10 cellular contexts compared by ENCODE assay signal in the genomic region with DNA sequence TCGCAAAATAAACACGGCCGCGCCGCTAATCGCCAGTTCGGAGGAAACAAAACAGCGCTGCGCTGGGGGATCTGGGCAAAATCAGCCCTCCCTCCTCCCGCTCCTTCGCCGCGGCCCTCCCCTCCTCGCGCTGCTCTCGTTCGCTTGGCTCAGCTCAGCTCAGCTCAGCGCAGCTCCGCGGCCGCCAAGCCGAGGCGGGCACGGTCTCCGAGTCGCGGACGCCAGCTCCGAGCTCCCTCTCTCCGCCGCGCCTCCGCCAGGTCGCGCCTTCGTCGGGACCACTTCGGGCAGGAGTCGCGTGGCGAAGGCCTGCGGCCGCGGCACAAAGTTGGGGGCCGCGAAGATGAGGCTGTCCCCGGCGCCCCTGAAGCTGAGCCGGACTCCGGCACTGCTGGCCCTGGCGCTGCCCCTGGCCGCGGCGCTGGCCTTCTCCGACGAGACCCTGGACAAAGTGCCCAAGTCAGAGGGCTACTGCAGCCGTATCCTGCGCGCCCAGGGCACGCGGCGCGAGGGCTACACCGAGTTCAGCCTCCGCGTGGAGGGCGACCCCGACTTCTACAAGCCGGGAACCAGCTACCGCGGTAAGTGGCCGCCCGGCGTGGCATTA. TPM values are rescaled to one million over a fixed set of nuclear protein-coding genes. Genes with fewer than 3 reads are reported as not detected.
DNase-seq lines count a peak whose midpoint lies in the region; ATAC-seq and FAIRE-seq lines count a peak whose summit lies in the region.
"Had no signal": no experiment of that assay in that cellular context is flagged by ENCODE, and none has a peak within 500 bp of the region (broad histone marks: within the 10 kb centered on the region; RNA-seq: fewer than 3 reads in every experiment).

A gene (plus strand): TSS at position 162 of the 607 bp plus-strand sequence. CDS start 182 bp downstream, at position 344.

- FAIRE-seq in urothelium cell line (lab: Jason Lieb, UNC), result no peak

- H3K9me3 Mint-ChIP-seq in activated naive CD4-positive, alpha-beta T cell treated with anti-CD3 and anti-CD28 coated beads, Interleukin-2, amount 50 U/mL, for 72 hours, result no peaks in the 10 kb centered on the region

- H3K27ac Mint-ChIP-seq in activated naive CD4-positive, alpha-beta T cell treated with anti-CD3 and anti-CD28 coated beads, Interleukin-2, amount 50 U/mL, for 72 hours, result no peak within 1 kb of the TSS

- in situ Hi-C loops in KBM-7 (cut with MboI; ENCODE audit: low pct_unique_long_range_greater_than_20kb, low sequenced_read_pairs), result loop anchor here (25.0 kb wide), 1 partner anchor 275 kb away; no protein-coding TSS in a partner anchor

- DNase-seq in activated gamma-delta T cell treated with Interleukin-2 at 50 U/mL for 16 hours (peak; percentile 47), activated gamma-delta T cell (lab: John Stamatoyannopoulos, UW) (no peak), left ventricle myocardium superior (peak; percentile 62), renal cortical epithelial cell (ENCODE audit: low read depth) (peak; percentile 30), KBM-7 (no peak), 8988T (no peak), urothelium cell line (ENCODE audit: low spot score) (no peak)
- peak in 1 of 2 donors; percentile 52 for DNase-seq in activated naive CD4-positive, alpha-beta T cell treated with anti-CD3 and anti-CD28 coated beads, Interleukin-2, amount 50 U/mL, for 72 hours (ENCODE audit: low spot score in 2 of 2)
- DNase-seq: DND-41 had no signal

- H3K36me3 Mint-ChIP-seq in activated naive CD4-positive, alpha-beta T cell treated with anti-CD3 and anti-CD28 coated beads, Interleukin-2, amount 50 U/mL, for 72 hours, result peaks cover 0 to 5% of the 10 kb centered on the region in 2 donors

- peak; percentile 49 to 82 for ATAC-seq in activated naive CD4-positive, alpha-beta T cell treated with anti-CD3 and anti-CD28 coated beads, Interleukin-2, amount 50 U/mL, for 72 hours
- ATAC-seq in left ventricle myocardium superior, result peak; percentile 85

- intact Hi-C loops in left ventricle myocardium superior (cut with micrococcal nuclease), result no loop called here

RNA-seq across cellular contexts. Expression of the gene that starts here (rescaled TPM):
- under 1 TPM in 1 of 2 donors, not detected in 1; 0.19 TPM for total RNA-seq in activated naive CD4-positive, alpha-beta T cell treated with anti-CD3 and anti-CD28 coated beads, Interleukin-2, amount 50 U/mL, for 72 hours
- 3.4 TPM for total RNA-seq in left ventricle myocardium superior
- 2.9 and 25.4 TPM in 2 replicates for total RNA-seq in renal cortical epithelial cell
- total RNA-seq: SK-MEL-5 had no signal

Comparison
In these comparisons a context has a peak if more than half of its experiments do, and no peak if none do; other contexts are left out.
1. DNase-seq: peak in activated gamma-delta T cell treated with Interleukin-2 at 50 U/mL for 16 hours (single experiment), left ventricle myocardium superior (single experiment) and renal cortical epithelial cell (single experiment); none in activated gamma-delta T cell (single experiment), KBM-7 (single experiment), 8988T (single experiment) and urothelium cell line (single experiment).
2. Peak in ATAC-seq in activated naive CD4-positive, alpha-beta T cell treated with anti-CD3 and anti-CD28 coated beads, Interleukin-2, amount 50 U/mL, for 72 hours; RNA of the gene not detected or under 1 TPM.